In the genomic region with DNA sequence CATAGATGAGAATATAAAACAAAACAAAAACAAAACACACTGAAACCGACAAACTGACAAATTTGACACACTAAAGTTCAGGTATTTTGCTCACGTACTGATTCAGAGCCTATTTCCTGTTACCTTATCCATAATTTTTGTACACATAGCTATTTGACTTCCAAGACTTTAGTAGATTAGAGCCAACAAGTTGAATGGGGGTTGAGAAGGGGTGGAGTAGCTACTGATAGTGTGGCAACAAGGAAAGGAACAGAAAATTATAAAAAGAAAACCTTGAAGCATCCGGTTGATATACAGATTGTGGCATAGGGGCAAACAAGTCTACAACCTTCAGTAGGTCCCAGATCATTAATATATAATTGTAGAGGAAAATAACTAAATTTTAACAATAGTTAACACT, we compare ENCODE assay signal across 24 cellular contexts.
DNase-seq lines count a peak whose midpoint lies in the region; ATAC-seq and TF ChIP-seq lines count a peak whose summit lies in the region.
"Had no signal": no experiment of that assay in that cellular context is flagged by ENCODE, and none has a peak within 500 bp of the region (broad histone marks: within the 10 kb centered on the region; RNA-seq: fewer than 3 reads in every experiment).

No MANE protein-coding gene starts in this region.

- H3K4me1 Mint-ChIP-seq in T-helper 17 cell = peaks cover 6% of the 10 kb centered on the region

- 26 to 51% (median 44%) methylated on average over 3 of the region's 3 CpGs for WGBS in stomach, 5 donors

- intact Hi-C loops in mucosa of descending colon (cut with DNase I, micrococcal nuclease) (no loop called here), stomach (cut with DNase I; ENCODE audit: low total_unique reads) (no loop called here)

- H3K9me3 ChIP-seq in T-helper 17 cell (ENCODE audit: control insufficient read depth, low read length, poor library complexity, severe bottlenecking) (no peaks in the 10 kb centered on the region), mucosa of descending colon (no peaks in the 10 kb centered on the region), stomach (no peaks in the 10 kb centered on the region)
- H3K9me3 ChIP-seq: SJSA1 had no signal

- H3K4me3 Mint-ChIP-seq in T-helper 17 cell = no peak overlapping the region
- H3K4me3 Mint-ChIP-seq: CD8-positive, alpha-beta memory T cell had no signal

- H3K27ac ChIP-seq in stomach = peak overlapping the region in 4 of 5 donors; percentile 36 to 88 (median 76)
- no peak overlapping the region for H3K27ac ChIP-seq in foreskin keratinocyte
- H3K27ac ChIP-seq: C4-2B, GM23248, SJSA1 had no signal

- TF ChIP-seq CTCF in mucosa of descending colon (IDR thresholded peaks at IDR 0.05) (no peak), stomach (IDR thresholded peaks at IDR 0.05) (no peak), foreskin keratinocyte (conservative IDR thresholded peaks at IDR 0.05) (no peak)

- TF ChIP-seq EP300 in stomach (IDR thresholded peaks at IDR 0.05) = no peak

- ATAC-seq in T-helper 17 cell (no peak), mucosa of descending colon (peak; percentile 67), foreskin keratinocyte (no peak)

- H3K4me3 ChIP-seq in mucosa of descending colon (no peak overlapping the region), stomach (no peak overlapping the region)
- H3K4me3 ChIP-seq: GM23248, SJSA1 had no signal

- H3K27me3 Mint-ChIP-seq in T-helper 17 cell = no peaks in the 10 kb centered on the region
- H3K27me3 Mint-ChIP-seq: CD8-positive, alpha-beta memory T cell had no signal

- no peak for TF ChIP-seq POLR2A in stomach (IDR thresholded peaks at IDR 0.05)

- DNase-seq in NAMALWA (ENCODE audit: low spot score) (peak; percentile 31), T-helper 17 cell (no peak), mucosa of descending colon (no peak), stomach (no peak), NCI-H526 treated with DMSO at 0.1 percent for 48 hours (lab: John Stamatoyannopoulos, UW) (no peak), foreskin keratinocyte (no peak), glomerular visceral epithelial cell (ENCODE audit: extremely low spot score) (no peak)
- DNase-seq: CD8-positive, alpha-beta memory T cell; DMS 273 treated with DMSO at 0.1 percent for 48 hours; DMS79 treated with DMSO at 0.1 percent for 48 hours; GM23248; H7; KBM-7; MV-4-11; NCI-H1105 treated with DMSO at 0.1 percent for 48 hours; NCI-H146; NCI-H1930; NCI-H2107; NCI-H524; NCI-H774; Right ventricle myocardium superior; RPMI8226 had no signal

- H3K27ac Mint-ChIP-seq in T-helper 17 cell = peak overlapping the region; percentile 1

- H3K36me3 ChIP-seq in mucosa of descending colon (ENCODE audit: low read depth) (no peaks in the 10 kb centered on the region), stomach (no peaks in the 10 kb centered on the region)
- H3K36me3 ChIP-seq: SJSA1 had no signal

- H3K4me1 ChIP-seq in mucosa of descending colon (ENCODE audit: low read depth) (no peaks in the 10 kb centered on the region), stomach (peaks cover 16 to 29% (median 25%) of the 10 kb centered on the region in 4 donors), foreskin keratinocyte (peaks cover 2% of the 10 kb centered on the region)
- H3K4me1 ChIP-seq: SJSA1 had no signal

- H3K27me3 ChIP-seq in stomach (no peaks in the 10 kb centered on the region), foreskin keratinocyte (no peaks in the 10 kb centered on the region)
- H3K27me3 ChIP-seq: SJSA1 had no signal

- no peaks in the 10 kb centered on the region for H3K36me3 Mint-ChIP-seq in T-helper 17 cell (ENCODE audit: low read depth)
- H3K36me3 Mint-ChIP-seq: CD8-positive, alpha-beta memory T cell had no signal
